In genomic region chr17:28405632-28406477, GRCh38 we compare ENCODE assay signal across 8 cellular contexts. TPM values are rescaled to one million over a fixed set of nuclear protein-coding genes. Genes with fewer than 3 reads are reported as not detected.
DNase-seq lines count a peak whose midpoint lies in the region; ATAC-seq, FAIRE-seq and TF ChIP-seq lines count a peak whose summit lies in the region.

Gene SLC46A1, minus strand, starts transcription at chr17:28406212. Its CDS starts 98 bp downstream, at chr17:28406114.

- H3K9me3 Mint-ChIP-seq in activated T-helper 2 cell treated with anti-CD3 and anti-CD28 coated beads, Interferon-gamma antibody, Interleukin-2, Interleukin-4, amounts not matched to agents 10 μg/mL and 5 μg/mL and 100 μg/mL, durations not matched to agents 14 hours and 24 hours and 36 hours = no peaks in the 10 kb centered on the region

- H3K4me1 ChIP-seq in neuron (ENCODE audit: insufficient read depth, low read length) (peaks cover 18% of the 10 kb centered on the region), thyroid gland (peaks cover 10 to 15% of the 10 kb centered on the region in 2 donors)

- H3K36me3 ChIP-seq in neuron (ENCODE audit: insufficient read depth, low read length) (no peaks in the 10 kb centered on the region), thyroid gland (peaks cover 0 to 8% of the 10 kb centered on the region in 2 donors)

- H3K4me3 ChIP-seq in neuron (ENCODE audit: low read length) (peak within 1 kb of the TSS; percentile 48), thyroid gland (replicated peaks in 1 of 3) (peak within 1 kb of the TSS; percentile 44 to 91 (median 57))

- 1 to 7% methylated on average over 7 to 48 of the region's 70 CpGs for WGBS in thyroid gland, 2 donors

- H3K27ac ChIP-seq in thyroid gland = no peak within 1 kb of the TSS

- H2AFZ ChIP-seq in neuron (ENCODE audit: low read depth, low read length) = peak within 1 kb of the TSS; percentile 94

- no peaks in the 10 kb centered on the region for H3K9me3 ChIP-seq in neuron (ENCODE audit: low read length)
- H3K9me3 ChIP-seq in thyroid gland = no peaks in the 10 kb centered on the region

- ATAC-seq in HG03066 (IDR thresholded peaks at IDR 0.05; ENCODE audit: low read depth, unreplicated experiment) = peak; percentile 72

- H3K4me1 Mint-ChIP-seq in activated T-helper 2 cell treated with anti-CD3 and anti-CD28 coated beads, Interferon-gamma antibody, Interleukin-2, Interleukin-4, amounts not matched to agents 10 μg/mL and 5 μg/mL and 100 μg/mL, durations not matched to agents 14 hours and 24 hours and 36 hours (ENCODE audit: low read depth) = peaks cover 5% of the 10 kb centered on the region

- TF ChIP-seq POLR2A in GM12891 (IDR thresholded peaks at IDR 0.05; ENCODE audit: low read depth, low read length) (no peak), thyroid gland (IDR thresholded peaks at IDR 0.05) (peak in 1 of 2 donors; percentile 42)

- no peak for TF ChIP-seq CTCF in thyroid gland (IDR thresholded peaks at IDR 0.05)

- H3K27me3 ChIP-seq in neuron (ENCODE audit: insufficient read depth, low read length) (no peaks in the 10 kb centered on the region), thyroid gland (no peaks in the 10 kb centered on the region)

- H3K36me3 Mint-ChIP-seq in activated T-helper 2 cell treated with anti-CD3 and anti-CD28 coated beads, Interferon-gamma antibody, Interleukin-2, Interleukin-4, amounts not matched to agents 10 μg/mL and 5 μg/mL and 100 μg/mL, durations not matched to agents 14 hours and 24 hours and 36 hours (ENCODE audit: low read depth) = no peaks in the 10 kb centered on the region

- peaks cover 10% of the 10 kb centered on the region for H3K27me3 Mint-ChIP-seq in activated T-helper 2 cell treated with anti-CD3 and anti-CD28 coated beads, Interferon-gamma antibody, Interleukin-2, Interleukin-4, amounts not matched to agents 10 μg/mL and 5 μg/mL and 100 μg/mL, durations not matched to agents 14 hours and 24 hours and 36 hours (ENCODE audit: low read depth)

- peak; percentile 80 for DNase-seq in GM12891 (ENCODE audit: insufficient read length, low spot score)
- peak; percentile 88 for DNase-seq in NCI-H82 (lab: John Stamatoyannopoulos, UW)
- peak; percentile 22 for DNase-seq in activated T-helper 2 cell treated with anti-CD3 and anti-CD28 coated beads, Interferon-gamma antibody, Interleukin-2, Interleukin-4, amounts not matched to agents 10 μg/mL and 5 μg/mL and 100 μg/mL, durations not matched to agents 14 hours and 24 hours and 36 hours (ENCODE audit: low spot score)
- peak; percentile 69 to 76 for DNase-seq in frontal cortex (ENCODE audit: low spot score in 2 of 2)
- DNase-seq in thyroid gland = peak; percentile 73
- DNase-seq in SKM-1 treated with dmso at 0.1 percent for 144 hours (lab: John Stamatoyannopoulos, UW; ENCODE audit: unreplicated experiment) = no peak

- no peak within 1 kb of the TSS for H3K27ac Mint-ChIP-seq in activated T-helper 2 cell treated with anti-CD3 and anti-CD28 coated beads, Interferon-gamma antibody, Interleukin-2, Interleukin-4, amounts not matched to agents 10 μg/mL and 5 μg/mL and 100 μg/mL, durations not matched to agents 14 hours and 24 hours and 36 hours

- intact Hi-C loops in activated T-helper 2 cell treated with anti-CD3 and anti-CD28 coated beads, Interferon-gamma antibody, Interleukin-2, Interleukin-4, amounts not matched to agents 10 μg/mL and 5 μg/mL and 100 μg/mL, durations not matched to agents 14 hours and 24 hours and 36 hours (cut with micrococcal nuclease) = no loop called here
- intact Hi-C loops in thyroid gland (cut with DNase I) = no loop called here

- H3K4me3 Mint-ChIP-seq in activated T-helper 2 cell treated with anti-CD3 and anti-CD28 coated beads, Interferon-gamma antibody, Interleukin-2, Interleukin-4, amounts not matched to agents 10 μg/mL and 5 μg/mL and 100 μg/mL, durations not matched to agents 14 hours and 24 hours and 36 hours (ENCODE audit: low read depth) = peak within 1 kb of the TSS; percentile 73

- FAIRE-seq in GM12891 (lab: Jason Lieb, UNC) = peak; percentile 92
- FAIRE-seq in frontal cortex (lab: Jason Lieb, UNC) = no peak

TF ChIP-seq in GM12891, 5 proteins besides CTCF, POLR2A, EP300 and RAD21:
- TF ChIP-seq PAX5 (IDR thresholded peaks at IDR 0.05; ENCODE audit: insufficient read depth, low read length, severe bottlenecking) (peak; percentile 90), SPI1 (IDR thresholded peaks at IDR 0.05; ENCODE audit: low read depth, low read length) (no peak)
TF ChIP-seq in GM12891: peak in this region for 1.

RNA-seq across cellular contexts. Expression of gene SLC46A1, which starts in this region (rescaled TPM):
- 2.9 TPM for polyA plus RNA-seq in GM12891 (2012; ENCODE audit: low read depth, missing spikeins)
- total RNA-seq in activated T-helper 2 cell treated with anti-CD3 and anti-CD28 coated beads, Interferon-gamma antibody, Interleukin-2, Interleukin-4, amounts not matched to agents 10 μg/mL and 5 μg/mL and 100 μg/mL, durations not matched to agents 14 hours and 24 hours and 36 hours = 5.3 and 6.9 TPM in 2 replicates
- total RNA-seq in frontal cortex (12.2 TPM), thyroid gland (10 to 100 TPM; 10.8 to 15.6 (median 13.4) TPM)
